27 cellular contexts compared by ENCODE assay signal in genomic region chr22:29230916-29231875, GRCh38. TPM values are rescaled to one million over a fixed set of nuclear protein-coding genes. Genes with fewer than 3 reads are reported as not detected.
"Had no signal": no experiment of that assay in that cellular context is flagged by ENCODE, and none has a peak within 500 bp of the region (broad histone marks: within the 10 kb centered on the region; RNA-seq: fewer than 3 reads in every experiment).

No MANE protein-coding gene starts in this region.

- DNase-seq: activated B cell treated with CpG ODN at 0.5 μM for 24 hours; activated CD4-positive, alpha-beta T cell treated with anti-CD3 and anti-CD28 coated beads for 36 hours; activated CD4-positive, alpha-beta T cell treated with anti-CD3 and anti-CD28 coated beads, Interleukin-2, amount 50 U/mL, for 4 hours; activated CD8-positive, alpha-beta memory T cell treated with anti-CD3 and anti-CD28 coated beads for 24 hours; activated CD8-positive, alpha-beta memory T cell treated with anti-CD3 and anti-CD28 coated beads, Interleukin-2, amount 50 U/mL, for 48 hours; activated naive CD4-positive, alpha-beta T cell treated with Interleukin-2 at 50 U/mL for 16 hours; activated T-cell treated with anti-CD3 and anti-CD28 coated beads, Interleukin-2, amount 50 U/mL, for 48 hours; central memory CD4-positive, alpha-beta T cell; effector memory CD4-positive, alpha-beta T cell; hippocampal formation; left ventricle myocardium superior; mammary epithelial cell; naive thymus-derived CD8-positive, alpha-beta T cell; stimulated activated CD4-positive, alpha-beta T cell treated with anti-CD3 and anti-CD28 coated beads, Interleukin-12 subunit alpha, Interleukin-12 subunit beta, amount 100 ng/mL, for 4 hours; stimulated activated CD4-positive, alpha-beta T cell treated with anti-CD3 and anti-CD28 coated beads, Interleukin-4, amount 100 ng/mL, for 4 hours; T-cell; testis had no signal

- ATAC-seq: activated CD4-positive, alpha-beta T cell treated with anti-CD3 and anti-CD28 coated beads for 36 hours; naive thymus-derived CD8-positive, alpha-beta T cell; psoas muscle; T-cell had no signal

- FAIRE-seq: endothelial cell of umbilical vein, frontal cortex, TTC549 had no signal

- H3K27ac ChIP-seq: ascending aorta, esophagus muscularis mucosa, psoas muscle, right atrium auricular region had no signal

- H3K9me3 Mint-ChIP-seq: type B pancreatic cell had no signal

- H3K4me3 ChIP-seq: ascending aorta, esophagus muscularis mucosa, ovary, psoas muscle, right atrium auricular region, testis had no signal

- H3K4me3 Mint-ChIP-seq: activated B cell treated with CpG ODN at 0.5 μM for 24 hours; activated CD4-positive, alpha-beta T cell treated with anti-CD3 and anti-CD28 coated beads for 36 hours; mesothelial cell of epicardium; naive thymus-derived CD8-positive, alpha-beta T cell; T-cell; type B pancreatic cell had no signal

- H3K4me1 ChIP-seq: psoas muscle had no signal

- H3K36me3 ChIP-seq: ascending aorta, esophagus muscularis mucosa, ovary, right atrium auricular region had no signal

- H3K36me3 Mint-ChIP-seq: T-cell, type B pancreatic cell had no signal

- H3K9me3 ChIP-seq: ascending aorta, ovary, psoas muscle, right atrium auricular region, testis had no signal

- H3K27me3 Mint-ChIP-seq: activated CD4-positive, alpha-beta T cell treated with anti-CD3 and anti-CD28 coated beads for 36 hours; T-cell; type B pancreatic cell had no signal

- H3K4me1 Mint-ChIP-seq: activated B cell treated with CpG ODN at 0.5 μM for 24 hours; activated CD4-positive, alpha-beta T cell treated with anti-CD3 and anti-CD28 coated beads for 36 hours; mesothelial cell of epicardium; naive thymus-derived CD8-positive, alpha-beta T cell; T-cell had no signal

- H3K27me3 ChIP-seq: ascending aorta, esophagus muscularis mucosa, ovary, right atrium auricular region, testis had no signal

- H3K27ac Mint-ChIP-seq: activated B cell treated with CpG ODN at 0.5 μM for 24 hours; activated CD4-positive, alpha-beta T cell treated with anti-CD3 and anti-CD28 coated beads for 36 hours; mesothelial cell of epicardium; T-cell; type B pancreatic cell had no signal

RNA-seq across cellular contexts. Expression of gene EMID1, which starts 25.5 kb away (rescaled TPM):
- total RNA-seq: activated B cell treated with CpG ODN at 0.5 μM for 24 hours; activated CD4-positive, alpha-beta T cell treated with anti-CD3 and anti-CD28 coated beads for 36 hours; naive thymus-derived CD8-positive, alpha-beta T cell had no signal
- polyA plus RNA-seq: mammary epithelial cell; naive thymus-derived CD8-positive, alpha-beta T cell had no signal
